ENCODE assay signal across 24 cellular contexts in genomic region chr19:31177230-31177629, GRCh38.
"Had no signal": no experiment of that assay in that cellular context is flagged by ENCODE, and none has a peak within 500 bp of the region (broad histone marks: within the 10 kb centered on the region; RNA-seq: fewer than 3 reads in every experiment).

No MANE protein-coding gene starts in this region.

- H3K9me3 Mint-ChIP-seq: dendritic cell treated with granulocyte-macrophage colony-stimulating factor and Interleukin-4, amounts not matched to agents 40 ng/mL and 50 ng/mL, for 4 days; endodermal cell had no signal

- H3K4me3 Mint-ChIP-seq: dendritic cell treated with granulocyte-macrophage colony-stimulating factor and Interleukin-4, amounts not matched to agents 40 ng/mL and 50 ng/mL, for 4 days; endodermal cell; natural killer cell; neural crest cell; stimulated activated memory B cell treated with anti-CD40 and anti-IgM and Interleukin-4, amounts not matched to agents 10 μg/mL and 1 μg/mL and 100 μg/mL, for 72 hours; type B pancreatic cell had no signal

- H3K27me3 ChIP-seq: colonic mucosa, foreskin keratinocyte, sigmoid colon, spleen, testis, tibial artery had no signal

- H3K9me3 ChIP-seq: colonic mucosa, lower lobe of right lung, prostate gland, sigmoid colon, spleen, testis, tibial artery had no signal

- H3K27ac Mint-ChIP-seq: dendritic cell treated with granulocyte-macrophage colony-stimulating factor and Interleukin-4, amounts not matched to agents 40 ng/mL and 50 ng/mL, for 4 days; endodermal cell; natural killer cell; stimulated activated memory B cell treated with anti-CD40 and anti-IgM and Interleukin-4, amounts not matched to agents 10 μg/mL and 1 μg/mL and 100 μg/mL, for 72 hours; type B pancreatic cell had no signal

- ATAC-seq: esophagus mucosa; foreskin keratinocyte; left cardiac atrium; left ventricle myocardium superior; lower lobe of right lung; natural killer cell; right cardiac atrium; stimulated activated memory B cell treated with anti-CD40 and anti-IgM and Interleukin-4, amounts not matched to agents 10 μg/mL and 1 μg/mL and 100 μg/mL, for 72 hours; stimulated activated naive CD8-positive, alpha-beta T cell treated with anti-CD3 and anti-CD28 coated beads, Interleukin-15, Interleukin-2, amounts not matched to agents 100 U/mL and 50 U/mL, for 24 hours had no signal

- H3K4me1 ChIP-seq: colonic mucosa, foreskin keratinocyte, lower lobe of right lung, prostate gland, sigmoid colon, spleen, testis, tibial artery had no signal

- DNase-seq: colonic mucosa; effector CD8-positive, alpha-beta T cell; endodermal cell; foreskin keratinocyte; left cardiac atrium; left ventricle myocardium superior; lower lobe of right lung; natural killer cell; right cardiac atrium; sigmoid colon; spleen; stimulated activated CD4-positive, alpha-beta T cell treated with anti-CD3 and anti-CD28 coated beads, Interleukin-4, amount 100 ng/mL, for 4 hours; stimulated activated naive CD8-positive, alpha-beta T cell treated with anti-CD3 and anti-CD28 coated beads, Interleukin-15, Interleukin-2, amounts not matched to agents 100 U/mL and 50 U/mL, for 24 hours; substantia nigra; testis; tibial artery had no signal

- H3K4me1 Mint-ChIP-seq: endodermal cell; neural crest cell; stimulated activated memory B cell treated with anti-CD40 and anti-IgM and Interleukin-4, amounts not matched to agents 10 μg/mL and 1 μg/mL and 100 μg/mL, for 72 hours had no signal

- H3K4me3 ChIP-seq: colonic mucosa, lower lobe of right lung, prostate gland, sigmoid colon, skin epidermis, spleen, testis, tibial artery had no signal

- H3K27ac ChIP-seq: colonic mucosa, epithelial cell of prostate, foreskin keratinocyte, lower lobe of right lung, prostate gland, sigmoid colon, skin epidermis, spleen, testis, tibial artery had no signal

- H3K36me3 ChIP-seq: colonic mucosa, lower lobe of right lung, prostate gland, sigmoid colon, spleen, tibial artery had no signal

- H3K36me3 Mint-ChIP-seq: natural killer cell; stimulated activated memory B cell treated with anti-CD40 and anti-IgM and Interleukin-4, amounts not matched to agents 10 μg/mL and 1 μg/mL and 100 μg/mL, for 72 hours had no signal

- H3K27me3 Mint-ChIP-seq: stimulated activated memory B cell treated with anti-CD40 and anti-IgM and Interleukin-4, amounts not matched to agents 10 μg/mL and 1 μg/mL and 100 μg/mL, for 72 hours had no signal
